In genomic region chr1:109240158-109241152, GRCh38 we compare ENCODE assay signal across 8 cellular contexts. TPM values are rescaled to one million over a fixed set of nuclear protein-coding genes. Genes with fewer than 3 reads are reported as not detected.
DNase-seq lines count a peak whose midpoint lies in the region; ATAC-seq and TF ChIP-seq lines count a peak whose summit lies in the region.

No MANE protein-coding gene starts in this region.

- no peaks in the 10 kb centered on the region for H3K9me3 ChIP-seq in SK-N-MC (ENCODE audit: low read depth, low read length)

- no peak overlapping the region for H3K9ac ChIP-seq in SK-N-MC (ENCODE audit: insufficient read length)

- peak; percentile 62 for DNase-seq in activated CD8-positive, alpha-beta memory T cell treated with anti-CD3 and anti-CD28 coated beads for 24 hours
- DNase-seq in activated CD8-positive, alpha-beta memory T cell treated with anti-CD3 and anti-CD28 coated beads, Interleukin-2, amount 50 U/mL, for 4 hours = no peak
- DNase-seq in SK-N-MC (ENCODE audit: low read depth, low spot score) (no peak), fibroblast of the aortic adventitia (ENCODE audit: low read depth) (peak; percentile 41), posterior cingulate gyrus (peak; percentile 58 to 96 (median 75)), NAMALWA (ENCODE audit: low spot score) (no peak), GDM1 (lab: John Stamatoyannopoulos, UW) (no peak)

- H3K4me3 ChIP-seq in SK-N-MC (no peak overlapping the region), fibroblast of the aortic adventitia (ENCODE audit: low read depth, low read length) (no peak overlapping the region)

- intact Hi-C loops in posterior cingulate gyrus (cut with DNase I) = no loop called here

- H3K27ac ChIP-seq in SK-N-MC = peak overlapping the region; percentile 55

- no peak for ATAC-seq in HG03196 (IDR thresholded peaks at IDR 0.05; ENCODE audit: unreplicated experiment)

- peaks cover 39% of the 10 kb centered on the region for H3K36me3 ChIP-seq in SK-N-MC (ENCODE audit: insufficient read depth, low read length)

- TF ChIP-seq CTCF in fibroblast of the aortic adventitia (IDR thresholded peaks at IDR 0.05; ENCODE audit: insufficient read depth, low read length) = no peak

RNA-seq across cellular contexts. Expression of gene CELSR2, which starts 8.9 kb away (rescaled TPM):
- 0.36 and 0.90 TPM in 2 replicates for total RNA-seq in fibroblast of the aortic adventitia (ENCODE audit: low replicate concordance)

RNA-seq across cellular contexts. Expression of gene SARS1, which starts 26.7 kb away (rescaled TPM):
- total RNA-seq in fibroblast of the aortic adventitia (ENCODE audit: low replicate concordance) = 321 and 576 TPM in 2 replicates

RNA-seq across cellular contexts. Expression of gene PSRC1, which starts 42.5 kb away (rescaled TPM):
- 10.0 and 19.0 TPM in 2 replicates for total RNA-seq in fibroblast of the aortic adventitia (ENCODE audit: low replicate concordance)

Comparison
In these comparisons a context has a peak if more than half of its experiments do, and no peak if none do; other contexts are left out.
1. DNase-seq: peak in activated CD8-positive, alpha-beta memory T cell treated with anti-CD3 and anti-CD28 coated beads for 24 hours (single experiment), fibroblast of the aortic adventitia (single experiment) and posterior cingulate gyrus (10 of 10); none in activated CD8-positive, alpha-beta memory T cell treated with anti-CD3 and anti-CD28 coated beads, Interleukin-2, amount 50 U/mL, for 4 hours (single experiment), SK-N-MC (single experiment), NAMALWA (single experiment) and GDM1 (single experiment).